8 cellular contexts compared by ENCODE assay signal in genomic region chr2:24792874-24793751, GRCh38. TPM values are rescaled to one million over a fixed set of nuclear protein-coding genes. Genes with fewer than 3 reads are reported as not detected.
DNase-seq lines count a peak whose midpoint lies in the region; ATAC-seq and TF ChIP-seq lines count a peak whose summit lies in the region.

CENPO (plus strand) TSS chr2:24793425; CDS start chr2:24793920, 495 bp downstream.
PTRHD1 (minus strand) TSS chr2:24793391; CDS start chr2:24793377, 14 bp downstream.

- ATAC-seq in GM18505 (IDR thresholded peaks at IDR 0.05; ENCODE audit: unreplicated experiment) (peak; percentile 92), HG02973 (IDR thresholded peaks at IDR 0.05; ENCODE audit: unreplicated experiment) (peak; percentile 89), right cardiac atrium (peak; percentile 99), aorta (ENCODE audit: low FRiP score) (peak; percentile 100)

- H3K4me1 ChIP-seq in ascending aorta, result peaks cover 4 to 8% of the 10 kb centered on the region in 2 donors
- peaks cover 2% of the 10 kb centered on the region for H3K4me1 ChIP-seq in right cardiac atrium (ENCODE audit: control insufficient read depth, insufficient read depth, low read length)
- no peaks in the 10 kb centered on the region for H3K4me1 ChIP-seq in aorta (ENCODE audit: control insufficient read depth in 1 of 2, insufficient read depth in 2 of 2, low read length in 2 of 2)

- DNase-seq in NCI-H1930 (lab: John Stamatoyannopoulos, UW) (peak; percentile 95 to 96), ascending aorta (ENCODE audit: low spot score in 2 of 2) (peak; percentile 87 to 98), right cardiac atrium (peak; percentile 97 to 99 (median 98)), putamen (ENCODE audit: low spot score) (peak; percentile 96), aorta (peak; percentile 98)
- peak; percentile 95 for DNase-seq in T-helper 2 cell treated with Interferon-gamma antibody and Interleukin-4, amounts not matched to agents 5 μg/mL and 100 μg/mL, for 36 hours (ENCODE audit: low spot score)

- H3K36me3 ChIP-seq in ascending aorta (no peaks in the 10 kb centered on the region), aorta (ENCODE audit: control insufficient read depth in 1 of 2, insufficient read depth in 2 of 2, low read length in 1 of 2) (no peaks in the 10 kb centered on the region)

- H3K4me1 Mint-ChIP-seq in T-helper 2 cell treated with Interferon-gamma antibody and Interleukin-4, amounts not matched to agents 5 μg/mL and 100 μg/mL, for 36 hours (ENCODE audit: low read depth), result peaks cover 37% of the 10 kb centered on the region

- H3K27me3 ChIP-seq in ascending aorta, result no peaks in the 10 kb centered on the region
- H3K27me3 ChIP-seq in right cardiac atrium (ENCODE audit: control insufficient read depth, insufficient read depth), result no peaks in the 10 kb centered on the region
- H3K27me3 ChIP-seq in aorta (ENCODE audit: control insufficient read depth in 1 of 2, insufficient read depth in 2 of 2, low read length in 1 of 2), result no peaks in the 10 kb centered on the region

- TF ChIP-seq CTCF in ascending aorta (IDR thresholded peaks at IDR 0.05), result peak; percentile 35 to 64 (median 60)

- peaks cover 38% of the 10 kb centered on the region for H3K36me3 Mint-ChIP-seq in T-helper 2 cell treated with Interferon-gamma antibody and Interleukin-4, amounts not matched to agents 5 μg/mL and 100 μg/mL, for 36 hours (ENCODE audit: low read depth)

- H3K27ac ChIP-seq in ascending aorta, result peak within 1 kb of the TSS; percentile 94 to 95
- peak within 1 kb of the TSS; percentile 99 for H3K27ac ChIP-seq in right cardiac atrium (ENCODE audit: low read length)
- peak within 1 kb of the TSS in 1 of 2 donors; percentile 62 for H3K27ac ChIP-seq in aorta (ENCODE audit: low read depth in 1 of 2, low read length in 2 of 2)

- WGBS in right cardiac atrium, result under 1% methylated on average over 72 of the region's 72 CpGs
- 0% methylated on average over 71 to 72 of the region's 72 CpGs for WGBS in aorta, 2 donors

- intact Hi-C loops in ascending aorta (cut with DNase I), result loop anchor here (2.0 to 5.0 kb wide), 2 partner anchors 302 to 866 kb away; partner anchors contain the start of genes ATAD2B and NCOA1
- intact Hi-C loops in right cardiac atrium (cut with DNase I), result no loop called here
- intact Hi-C loops in aorta (cut with DNase I), result loop anchor here in 1 of 2 donors (5.0 kb wide), 1 partner anchor 301 kb away; the partner anchor contains the start of gene NCOA1

- no peaks in the 10 kb centered on the region for H3K27me3 Mint-ChIP-seq in T-helper 2 cell treated with Interferon-gamma antibody and Interleukin-4, amounts not matched to agents 5 μg/mL and 100 μg/mL, for 36 hours (ENCODE audit: low read depth)

- no peaks in the 10 kb centered on the region for H3K9me3 ChIP-seq in ascending aorta
- H3K9me3 ChIP-seq in right cardiac atrium (ENCODE audit: control insufficient read depth, low read length), result no peaks in the 10 kb centered on the region
- H3K9me3 ChIP-seq in aorta (ENCODE audit: control insufficient read depth, low read length), result no peaks in the 10 kb centered on the region

- peaks cover 6% of the 10 kb centered on the region for H3K9me3 Mint-ChIP-seq in T-helper 2 cell treated with Interferon-gamma antibody and Interleukin-4, amounts not matched to agents 5 μg/mL and 100 μg/mL, for 36 hours

- H3K27ac Mint-ChIP-seq in T-helper 2 cell treated with Interferon-gamma antibody and Interleukin-4, amounts not matched to agents 5 μg/mL and 100 μg/mL, for 36 hours, result peak within 1 kb of the TSS; percentile 98

- H3K4me3 ChIP-seq in ascending aorta (peak within 1 kb of the TSS; percentile 72 to 74), right cardiac atrium (ENCODE audit: low read length) (peak within 1 kb of the TSS; percentile 69), aorta (ENCODE audit: low read length in 2 of 2) (peak within 1 kb of the TSS; percentile 23 to 52)

- peak within 1 kb of the TSS; percentile 98 for H3K4me3 Mint-ChIP-seq in T-helper 2 cell treated with Interferon-gamma antibody and Interleukin-4, amounts not matched to agents 5 μg/mL and 100 μg/mL, for 36 hours

- peak; percentile 83 for TF ChIP-seq POLR2A in GM18505 (IDR thresholded peaks at IDR 0.05; ENCODE audit: borderline replicate concordance, extremely low read depth, insufficient read depth, insufficient read length)

RNA-seq across cellular contexts. Expression of gene CENPO, which starts in this region (rescaled TPM):
- total RNA-seq in ascending aorta (not detected), right cardiac atrium (1 to 10 TPM; 2.0 to 4.5 (median 3.6) TPM), aorta (1 to 10 TPM; 3.6 to 4.0 TPM)
- polyA plus RNA-seq in right cardiac atrium (1.6 TPM), aorta (1 to 10 TPM; 2.0 to 2.3 TPM)

RNA-seq across cellular contexts. Expression of gene PTRHD1, which starts in this region (rescaled TPM):
- total RNA-seq in ascending aorta, result 18.8 TPM
- 10 to 100 TPM; 25.0 to 32.4 (median 25.8) TPM for total RNA-seq in right cardiac atrium
- 29.3 TPM for polyA plus RNA-seq in right cardiac atrium
- total RNA-seq in aorta, result 10 to 100 TPM in 1 of 2 donors, 1 to 10 TPM in 1; 8.5 to 16.9 TPM
- polyA plus RNA-seq in aorta, result 10 to 100 TPM; 17.7 to 19.2 TPM
